Comparison of ENCODE assay signal across 8 cellular contexts in genomic region chr10:22253578-22253882, GRCh38. TPM values are rescaled to one million over a fixed set of nuclear protein-coding genes. Genes with fewer than 3 reads are reported as not detected.
DNase-seq lines count a peak whose midpoint lies in the region; ATAC-seq and TF ChIP-seq lines count a peak whose summit lies in the region.

No MANE protein-coding gene starts in this region.

- H3K4me1 ChIP-seq in esophagus (ENCODE audit: control insufficient read depth in 2 of 2, insufficient read depth in 2 of 2, low read length in 1 of 2): no peaks in the 10 kb centered on the region

- H3K9me3 ChIP-seq in esophagus (ENCODE audit: control insufficient read depth in 2 of 2, insufficient read depth in 1 of 2, low read depth in 1 of 2, low read length in 1 of 2): no peaks in the 10 kb centered on the region

- H3K4me3 ChIP-seq in esophagus (ENCODE audit: low read depth in 1 of 2, low read length in 2 of 2): peak overlapping the region; percentile 63

- peak; percentile 17 for DNase-seq in Ammon's horn (ENCODE audit: low spot score)
- DNase-seq in activated CD4-positive, alpha-beta T cell treated with anti-CD3 and anti-CD28 coated beads, Interleukin-2, amount 10 ng/mL, durations not matched to agents 24 days and 14 days: peak; percentile 81
- DNase-seq in naive thymus-derived CD8-positive, alpha-beta T cell: peak in 6 of 10 donors; percentile 2 to 69 (median 38)
- no peak for DNase-seq in type B pancreatic cell (ENCODE audit: extremely low spot score, unreplicated experiment)
- no peak for DNase-seq in SW 1271 (lab: John Stamatoyannopoulos, UW)

- H3K36me3 Mint-ChIP-seq in activated CD4-positive, alpha-beta T cell treated with anti-CD3 and anti-CD28 coated beads, Interleukin-2, amount 10 ng/mL, durations not matched to agents 24 days and 14 days (ENCODE audit: low read depth): peaks cover 6% of the 10 kb centered on the region
- peaks cover 0 to 7% (median 4%) of the 10 kb centered on the region in 3 donors for H3K36me3 Mint-ChIP-seq in naive thymus-derived CD8-positive, alpha-beta T cell
- no peaks in the 10 kb centered on the region for H3K36me3 Mint-ChIP-seq in type B pancreatic cell

- H3K27me3 ChIP-seq in esophagus (ENCODE audit: control insufficient read depth in 1 of 2, insufficient read depth in 2 of 2, low read length in 2 of 2): no peaks in the 10 kb centered on the region

- no peak for TF ChIP-seq CTCF in type B pancreatic cell (conservative IDR thresholded peaks at IDR 0.05)

- peaks cover 15% of the 10 kb centered on the region for H3K4me1 Mint-ChIP-seq in activated CD4-positive, alpha-beta T cell treated with anti-CD3 and anti-CD28 coated beads, Interleukin-2, amount 10 ng/mL, durations not matched to agents 24 days and 14 days
- peaks cover 5 to 30% (median 12%) of the 10 kb centered on the region in 4 donors for H3K4me1 Mint-ChIP-seq in naive thymus-derived CD8-positive, alpha-beta T cell
- peaks cover 5% of the 10 kb centered on the region for H3K4me1 Mint-ChIP-seq in type B pancreatic cell (ENCODE audit: unreplicated experiment)

- H3K27ac ChIP-seq in esophagus (ENCODE audit: low read depth in 2 of 2, low read length in 1 of 2): peak overlapping the region; percentile 85 to 86

- peak overlapping the region; percentile 95 for H3K27ac Mint-ChIP-seq in activated CD4-positive, alpha-beta T cell treated with anti-CD3 and anti-CD28 coated beads, Interleukin-2, amount 10 ng/mL, durations not matched to agents 24 days and 14 days
- H3K27ac Mint-ChIP-seq in naive thymus-derived CD8-positive, alpha-beta T cell: peak overlapping the region; percentile 63 to 95 (median 89)
- H3K27ac Mint-ChIP-seq in type B pancreatic cell: no peak overlapping the region

- intact Hi-C loops in activated CD4-positive, alpha-beta T cell treated with anti-CD3 and anti-CD28 coated beads, Interleukin-2, amount 10 ng/mL, durations not matched to agents 24 days and 14 days (cut with micrococcal nuclease): loop anchor here (1.0 to 10.0 kb wide), 8 partner anchors 24 to 756 kb away; partner anchors contain the start of genes DNAJC1, MLLT10 and PIP4K2A

- H3K9me3 Mint-ChIP-seq in activated CD4-positive, alpha-beta T cell treated with anti-CD3 and anti-CD28 coated beads, Interleukin-2, amount 10 ng/mL, durations not matched to agents 24 days and 14 days: no peaks in the 10 kb centered on the region
- peaks cover 0 to 2% (median 0%) of the 10 kb centered on the region in 9 donors for H3K9me3 Mint-ChIP-seq in naive thymus-derived CD8-positive, alpha-beta T cell
- H3K9me3 Mint-ChIP-seq in type B pancreatic cell: no peaks in the 10 kb centered on the region

- POLR2A ChIA-PET in naive thymus-derived CD8-positive, alpha-beta T cell (lab: Charles Lee): interaction anchor here (0.7 to 4.1 kb wide), 8 partner anchors 24 to 348 kb away, joined by 3 to 30 read pairs (median 5); partner anchors contain the start of genes BMI1 and COMMD3

- H3K36me3 ChIP-seq in esophagus (ENCODE audit: control insufficient read depth in 2 of 2, insufficient read depth in 2 of 2, low read length in 1 of 2): no peaks in the 10 kb centered on the region

- peak overlapping the region; percentile 91 for H3K4me3 Mint-ChIP-seq in activated CD4-positive, alpha-beta T cell treated with anti-CD3 and anti-CD28 coated beads, Interleukin-2, amount 10 ng/mL, durations not matched to agents 24 days and 14 days
- peak overlapping the region; percentile 85 to 91 (median 88) for H3K4me3 Mint-ChIP-seq in naive thymus-derived CD8-positive, alpha-beta T cell
- H3K4me3 Mint-ChIP-seq in type B pancreatic cell: peak overlapping the region; percentile 86

- ATAC-seq in naive thymus-derived CD8-positive, alpha-beta T cell: peak; percentile 20 to 35
- ATAC-seq in HG03175 (IDR thresholded peaks at IDR 0.05; ENCODE audit: unreplicated experiment) (no peak), HG03095 (IDR thresholded peaks at IDR 0.05; ENCODE audit: unreplicated experiment) (no peak)

- H3K27me3 Mint-ChIP-seq in activated CD4-positive, alpha-beta T cell treated with anti-CD3 and anti-CD28 coated beads, Interleukin-2, amount 10 ng/mL, durations not matched to agents 24 days and 14 days: peaks cover 23% of the 10 kb centered on the region
- H3K27me3 Mint-ChIP-seq in naive thymus-derived CD8-positive, alpha-beta T cell: peaks cover 9 to 35% (median 30%) of the 10 kb centered on the region in 5 donors
- peaks cover 77% of the 10 kb centered on the region for H3K27me3 Mint-ChIP-seq in type B pancreatic cell

- WGBS in esophagus, 2 donors: 43 to 56% methylated on average over 24 of the region's 24 CpGs

RNA-seq across cellular contexts. Expression of gene EBLN1, which starts 35.7 kb away (rescaled TPM):
- not detected in 2 replicates for total RNA-seq in activated CD4-positive, alpha-beta T cell treated with anti-CD3 and anti-CD28 coated beads, Interleukin-2, amount 10 ng/mL, durations not matched to agents 24 days and 14 days
- polyA plus RNA-seq in esophagus: not detected
- not detected for total RNA-seq in naive thymus-derived CD8-positive, alpha-beta T cell
- not detected for polyA plus RNA-seq in naive thymus-derived CD8-positive, alpha-beta T cell
- not detected in 2 replicates for total RNA-seq in type B pancreatic cell (ENCODE audit: low replicate concordance)

Comparison
In these comparisons a context has a peak if more than half of its experiments do, and no peak if none do; other contexts are left out.
1. DNase-seq: peak in Ammon's horn (single experiment), activated CD4-positive, alpha-beta T cell treated with anti-CD3 and anti-CD28 coated beads, Interleukin-2, amount 10 ng/mL, durations not matched to agents 24 days and 14 days (single experiment) and naive thymus-derived CD8-positive, alpha-beta T cell (6 of 10); none in type B pancreatic cell (single experiment) and SW 1271 (0 of 2).
2. ATAC-seq: peak in naive thymus-derived CD8-positive, alpha-beta T cell (2 of 2); none in HG03175 (single experiment) and HG03095 (single experiment).
3. Peak in every context shown above with its lines, with median percentiles within 50 percentile points of each other: H3K4me3 Mint-ChIP-seq.